1 cellular context compared by ENCODE assay signal in the genomic region with DNA sequence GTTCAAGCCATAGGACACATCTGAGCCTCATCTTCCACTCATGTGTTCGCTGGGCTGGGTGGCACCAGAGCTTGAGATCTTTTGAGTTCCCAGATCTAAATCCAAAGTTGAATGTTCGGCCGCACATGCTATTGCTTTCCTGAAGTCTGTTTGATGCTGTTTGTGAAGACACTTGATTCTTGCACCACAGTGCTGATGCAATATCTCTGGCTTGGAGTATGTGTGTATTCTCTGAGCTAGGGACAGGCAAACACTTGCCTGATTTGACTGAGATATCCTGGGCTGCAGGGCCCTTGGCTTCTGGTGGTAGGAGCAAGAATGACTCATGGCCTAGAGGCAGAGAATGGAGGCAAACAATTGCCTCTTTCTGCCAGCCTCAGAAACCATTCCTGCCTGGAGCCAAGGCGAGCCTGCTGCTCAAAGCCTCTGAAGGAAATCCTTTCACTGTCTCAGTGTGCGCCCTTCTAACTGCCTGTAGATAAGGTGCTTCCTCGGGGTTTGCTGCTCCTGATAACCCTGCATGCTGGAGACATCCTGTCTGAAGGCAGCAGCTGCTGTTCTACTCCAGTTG.
TF ChIP-seq lines count a peak whose summit lies in the region.

No MANE protein-coding gene starts in this region.

TF ChIP-seq in HepG2, 621 proteins besides CTCF, POLR2A, EP300 and RAD21 (continued from another document and continues in another):
- peak; percentile 77 for TF ChIP-seq XRCC5 (optimal IDR thresholded peaks at IDR 0.05; ENCODE audit: low read length)
- TF ChIP-seq EZH2 (conservative IDR thresholded peaks at IDR 0.05; ENCODE audit: low read depth, low read length) = no peak
- no peak for TF ChIP-seq ZNF550 (CRISPR knock-in tag; IDR thresholded peaks at IDR 0.05; ENCODE audit: borderline replicate concordance)
- TF ChIP-seq FOXM1 (CRISPR knock-in tag; IDR thresholded peaks at IDR 0.05) = no peak
- TF ChIP-seq GATAD1 (CRISPR knock-in tag; IDR thresholded peaks at IDR 0.05) = peak; percentile 16; the same call in 1 of the 2 replicates
- no peak for TF ChIP-seq PRMT3 (CRISPR knock-in tag; IDR thresholded peaks at IDR 0.05; ENCODE audit: borderline replicate concordance, low read depth)
- no peak for TF ChIP-seq TCF7L2 (IDR thresholded peaks at IDR 0.05; ENCODE audit: low read depth, low read length)
- TF ChIP-seq KLF13 (CRISPR knock-in tag; IDR thresholded peaks at IDR 0.05) = no peak
- TF ChIP-seq, protein P1, sequence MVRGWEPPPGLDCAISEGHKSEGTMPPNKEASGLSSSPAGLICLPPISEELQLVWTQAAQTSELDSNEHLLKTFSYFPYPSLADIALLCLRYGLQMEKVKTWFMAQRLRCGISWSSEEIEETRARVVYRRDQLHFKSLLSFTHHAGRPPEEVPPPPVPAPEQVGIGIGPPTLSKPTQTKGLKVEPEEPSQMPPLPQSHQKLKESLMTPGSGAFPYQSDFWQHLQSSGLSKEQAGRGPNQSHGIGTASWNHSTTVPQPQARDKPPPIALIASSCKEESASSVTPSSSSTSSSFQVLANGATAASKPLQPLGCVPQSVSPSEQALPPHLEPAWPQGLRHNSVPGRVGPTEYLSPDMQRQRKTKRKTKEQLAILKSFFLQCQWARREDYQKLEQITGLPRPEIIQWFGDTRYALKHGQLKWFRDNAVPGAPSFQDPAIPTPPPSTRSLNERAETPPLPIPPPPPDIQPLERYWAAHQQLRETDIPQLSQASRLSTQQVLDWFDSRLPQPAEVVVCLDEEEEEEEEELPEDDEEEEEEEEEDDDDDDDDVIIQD (CRISPR knock-in tag; IDR thresholded peaks at IDR 0.05; ENCODE audit: low read depth) = 0 out of 2 replicates have a peak, but pooled peaks have one; percentile 16
- TF ChIP-seq, protein P2, sequence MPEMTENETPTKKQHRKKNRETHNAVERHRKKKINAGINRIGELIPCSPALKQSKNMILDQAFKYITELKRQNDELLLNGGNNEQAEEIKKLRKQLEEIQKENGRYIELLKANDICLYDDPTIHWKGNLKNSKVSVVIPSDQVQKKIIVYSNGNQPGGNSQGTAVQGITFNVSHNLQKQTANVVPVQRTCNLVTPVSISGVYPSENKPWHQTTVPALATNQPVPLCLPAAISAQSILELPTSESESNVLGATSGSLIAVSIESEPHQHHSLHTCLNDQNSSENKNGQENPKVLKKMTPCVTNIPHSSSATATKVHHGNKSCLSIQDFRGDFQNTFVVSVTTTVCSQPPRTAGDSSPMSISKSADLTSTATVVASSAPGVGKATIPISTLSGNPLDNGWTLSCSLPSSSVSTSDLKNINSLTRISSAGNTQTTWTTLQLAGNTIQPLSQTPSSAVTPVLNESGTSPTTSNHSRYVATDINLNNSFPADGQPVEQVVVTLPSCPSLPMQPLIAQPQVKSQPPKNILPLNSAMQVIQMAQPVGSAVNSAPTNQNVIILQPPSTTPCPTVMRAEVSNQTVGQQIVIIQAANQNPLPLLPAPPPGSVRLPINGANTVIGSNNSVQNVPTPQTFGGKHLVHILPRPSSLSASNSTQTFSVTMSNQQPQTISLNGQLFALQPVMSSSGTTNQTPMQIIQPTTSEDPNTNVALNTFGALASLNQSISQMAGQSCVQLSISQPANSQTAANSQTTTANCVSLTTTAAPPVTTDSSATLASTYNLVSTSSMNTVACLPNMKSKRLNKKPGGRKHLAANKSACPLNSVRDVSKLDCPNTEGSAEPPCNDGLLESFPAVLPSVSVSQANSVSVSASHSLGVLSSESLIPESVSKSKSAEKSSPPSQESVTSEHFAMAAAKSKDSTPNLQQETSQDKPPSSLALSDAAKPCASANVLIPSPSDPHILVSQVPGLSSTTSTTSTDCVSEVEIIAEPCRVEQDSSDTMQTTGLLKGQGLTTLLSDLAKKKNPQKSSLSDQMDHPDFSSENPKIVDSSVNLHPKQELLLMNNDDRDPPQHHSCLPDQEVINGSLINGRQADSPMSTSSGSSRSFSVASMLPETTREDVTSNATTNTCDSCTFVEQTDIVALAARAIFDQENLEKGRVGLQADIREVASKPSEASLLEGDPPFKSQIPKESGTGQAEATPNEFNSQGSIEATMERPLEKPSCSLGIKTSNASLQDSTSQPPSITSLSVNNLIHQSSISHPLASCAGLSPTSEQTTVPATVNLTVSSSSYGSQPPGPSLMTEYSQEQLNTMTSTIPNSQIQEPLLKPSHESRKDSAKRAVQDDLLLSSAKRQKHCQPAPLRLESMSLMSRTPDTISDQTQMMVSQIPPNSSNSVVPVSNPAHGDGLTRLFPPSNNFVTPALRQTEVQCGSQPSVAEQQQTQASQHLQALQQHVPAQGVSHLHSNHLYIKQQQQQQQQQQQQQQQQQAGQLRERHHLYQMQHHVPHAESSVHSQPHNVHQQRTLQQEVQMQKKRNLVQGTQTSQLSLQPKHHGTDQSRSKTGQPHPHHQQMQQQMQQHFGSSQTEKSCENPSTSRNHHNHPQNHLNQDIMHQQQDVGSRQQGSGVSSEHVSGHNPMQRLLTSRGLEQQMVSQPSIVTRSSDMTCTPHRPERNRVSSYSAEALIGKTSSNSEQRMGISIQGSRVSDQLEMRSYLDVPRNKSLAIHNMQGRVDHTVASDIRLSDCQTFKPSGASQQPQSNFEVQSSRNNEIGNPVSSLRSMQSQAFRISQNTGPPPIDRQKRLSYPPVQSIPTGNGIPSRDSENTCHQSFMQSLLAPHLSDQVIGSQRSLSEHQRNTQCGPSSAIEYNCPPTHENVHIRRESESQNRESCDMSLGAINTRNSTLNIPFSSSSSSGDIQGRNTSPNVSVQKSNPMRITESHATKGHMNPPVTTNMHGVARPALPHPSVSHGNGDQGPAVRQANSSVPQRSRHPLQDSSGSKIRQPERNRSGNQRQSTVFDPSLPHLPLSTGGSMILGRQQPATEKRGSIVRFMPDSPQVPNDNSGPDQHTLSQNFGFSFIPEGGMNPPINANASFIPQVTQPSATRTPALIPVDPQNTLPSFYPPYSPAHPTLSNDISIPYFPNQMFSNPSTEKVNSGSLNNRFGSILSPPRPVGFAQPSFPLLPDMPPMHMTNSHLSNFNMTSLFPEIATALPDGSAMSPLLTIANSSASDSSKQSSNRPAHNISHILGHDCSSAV (CRISPR knock-in tag; IDR thresholded peaks at IDR 0.05; ENCODE audit: borderline replicate concordance) = no peak
- no peak for TF ChIP-seq SAFB2 (CRISPR knock-in tag; IDR thresholded peaks at IDR 0.05; ENCODE audit: borderline replicate concordance, low read depth)
- no peak for TF ChIP-seq ZNF34 (CRISPR knock-in tag; IDR thresholded peaks at IDR 0.05; ENCODE audit: borderline replicate concordance)
- TF ChIP-seq RBAK (CRISPR knock-in tag; IDR thresholded peaks at IDR 0.05) = no peak
- TF ChIP-seq, protein P3, sequence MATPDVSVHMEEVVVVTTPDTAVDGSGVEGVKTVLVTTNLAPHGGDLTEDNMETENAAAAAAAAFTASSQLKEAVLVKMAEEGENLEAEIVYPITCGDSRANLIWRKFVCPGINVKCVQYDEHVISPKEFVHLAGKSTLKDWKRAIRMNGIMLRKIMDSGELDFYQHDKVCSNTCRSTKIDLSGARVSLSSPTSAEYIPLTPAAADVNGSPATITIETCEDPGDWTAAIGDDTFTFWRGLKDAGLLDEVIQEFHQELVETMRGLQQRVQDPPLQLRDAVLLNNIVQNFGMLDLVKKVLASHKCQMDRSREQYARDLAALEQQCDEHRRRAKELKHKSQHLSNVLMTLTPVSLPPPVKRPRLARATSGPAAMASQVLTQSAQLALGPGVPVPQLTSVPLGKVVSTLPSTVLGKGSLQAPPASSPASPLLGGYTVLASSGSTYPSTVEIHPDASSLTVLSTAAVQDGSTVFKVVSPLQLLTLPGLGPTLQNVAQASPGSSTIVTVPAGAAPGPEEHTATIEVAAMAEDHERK (CRISPR knock-in tag; IDR thresholded peaks at IDR 0.05; ENCODE audit: low read depth) = no peak
- no peak for TF ChIP-seq NFIB (CRISPR knock-in tag; IDR thresholded peaks at IDR 0.05; ENCODE audit: borderline replicate concordance)
- TF ChIP-seq, protein P4, sequence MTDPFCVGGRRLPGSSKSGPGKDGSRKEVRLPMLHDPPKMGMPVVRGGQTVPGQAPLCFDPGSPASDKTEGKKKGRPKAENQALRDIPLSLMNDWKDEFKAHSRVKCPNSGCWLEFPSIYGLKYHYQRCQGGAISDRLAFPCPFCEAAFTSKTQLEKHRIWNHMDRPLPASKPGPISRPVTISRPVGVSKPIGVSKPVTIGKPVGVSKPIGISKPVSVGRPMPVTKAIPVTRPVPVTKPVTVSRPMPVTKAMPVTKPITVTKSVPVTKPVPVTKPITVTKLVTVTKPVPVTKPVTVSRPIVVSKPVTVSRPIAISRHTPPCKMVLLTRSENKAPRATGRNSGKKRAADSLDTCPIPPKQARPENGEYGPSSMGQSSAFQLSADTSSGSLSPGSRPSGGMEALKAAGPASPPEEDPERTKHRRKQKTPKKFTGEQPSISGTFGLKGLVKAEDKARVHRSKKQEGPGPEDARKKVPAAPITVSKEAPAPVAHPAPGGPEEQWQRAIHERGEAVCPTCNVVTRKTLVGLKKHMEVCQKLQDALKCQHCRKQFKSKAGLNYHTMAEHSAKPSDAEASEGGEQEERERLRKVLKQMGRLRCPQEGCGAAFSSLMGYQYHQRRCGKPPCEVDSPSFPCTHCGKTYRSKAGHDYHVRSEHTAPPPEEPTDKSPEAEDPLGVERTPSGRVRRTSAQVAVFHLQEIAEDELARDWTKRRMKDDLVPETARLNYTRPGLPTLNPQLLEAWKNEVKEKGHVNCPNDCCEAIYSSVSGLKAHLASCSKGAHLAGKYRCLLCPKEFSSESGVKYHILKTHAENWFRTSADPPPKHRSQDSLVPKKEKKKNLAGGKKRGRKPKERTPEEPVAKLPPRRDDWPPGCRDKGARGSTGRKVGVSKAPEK (CRISPR knock-in tag; IDR thresholded peaks at IDR 0.05; ENCODE audit: borderline replicate concordance) = no peak
- TF ChIP-seq MZF1 (CRISPR knock-in tag; IDR thresholded peaks at IDR 0.05; ENCODE audit: borderline replicate concordance) = no peak
- peak; percentile 88; the same call in 1 of the 2 replicates for TF ChIP-seq CCDC6 (CRISPR knock-in tag; IDR thresholded peaks at IDR 0.05)
- TF ChIP-seq ZNF274 (CRISPR knock-in tag; IDR thresholded peaks at IDR 0.05) = no peak
- no peak for TF ChIP-seq NCOA1 (CRISPR knock-in tag; IDR thresholded peaks at IDR 0.05)
- TF ChIP-seq FLYWCH1 (CRISPR knock-in tag; IDR thresholded peaks at IDR 0.05) = no peak
- no peak for TF ChIP-seq ZNF577 (CRISPR knock-in tag; IDR thresholded peaks at IDR 0.05; ENCODE audit: borderline replicate concordance, low read depth)
- no peak for TF ChIP-seq ZNF75D (CRISPR knock-in tag; IDR thresholded peaks at IDR 0.05; ENCODE audit: borderline replicate concordance)
- TF ChIP-seq MEIS1 (CRISPR knock-in tag; IDR thresholded peaks at IDR 0.05; ENCODE audit: borderline replicate concordance) = no peak
- no peak for TF ChIP-seq HNRNPK (IDR thresholded peaks at IDR 0.05; ENCODE audit: low read depth, low read length, poor library complexity, severe bottlenecking)
- TF ChIP-seq, protein P5, sequence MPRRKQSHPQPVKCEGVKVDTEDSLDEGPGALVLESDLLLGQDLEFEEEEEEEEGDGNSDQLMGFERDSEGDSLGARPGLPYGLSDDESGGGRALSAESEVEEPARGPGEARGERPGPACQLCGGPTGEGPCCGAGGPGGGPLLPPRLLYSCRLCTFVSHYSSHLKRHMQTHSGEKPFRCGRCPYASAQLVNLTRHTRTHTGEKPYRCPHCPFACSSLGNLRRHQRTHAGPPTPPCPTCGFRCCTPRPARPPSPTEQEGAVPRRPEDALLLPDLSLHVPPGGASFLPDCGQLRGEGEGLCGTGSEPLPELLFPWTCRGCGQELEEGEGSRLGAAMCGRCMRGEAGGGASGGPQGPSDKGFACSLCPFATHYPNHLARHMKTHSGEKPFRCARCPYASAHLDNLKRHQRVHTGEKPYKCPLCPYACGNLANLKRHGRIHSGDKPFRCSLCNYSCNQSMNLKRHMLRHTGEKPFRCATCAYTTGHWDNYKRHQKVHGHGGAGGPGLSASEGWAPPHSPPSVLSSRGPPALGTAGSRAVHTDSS (CRISPR knock-in tag; conservative IDR thresholded peaks at IDR 0.05) = no peak
- no peak for TF ChIP-seq KDM6A (CRISPR knock-in tag; IDR thresholded peaks at IDR 0.05; ENCODE audit: low read depth)
- TF ChIP-seq ZNF782 (CRISPR knock-in tag; IDR thresholded peaks at IDR 0.05; ENCODE audit: borderline replicate concordance) = no peak
- TF ChIP-seq GTF2F1 (IDR thresholded peaks at IDR 0.05; ENCODE audit: low read length) = no peak
- no peak for TF ChIP-seq MAFK (conservative IDR thresholded peaks at IDR 0.05 in 1 of 2, IDR thresholded peaks at IDR 0.05 in 1 of 2; ENCODE audit: low read length in 2 of 2)
- TF ChIP-seq, protein P6, sequence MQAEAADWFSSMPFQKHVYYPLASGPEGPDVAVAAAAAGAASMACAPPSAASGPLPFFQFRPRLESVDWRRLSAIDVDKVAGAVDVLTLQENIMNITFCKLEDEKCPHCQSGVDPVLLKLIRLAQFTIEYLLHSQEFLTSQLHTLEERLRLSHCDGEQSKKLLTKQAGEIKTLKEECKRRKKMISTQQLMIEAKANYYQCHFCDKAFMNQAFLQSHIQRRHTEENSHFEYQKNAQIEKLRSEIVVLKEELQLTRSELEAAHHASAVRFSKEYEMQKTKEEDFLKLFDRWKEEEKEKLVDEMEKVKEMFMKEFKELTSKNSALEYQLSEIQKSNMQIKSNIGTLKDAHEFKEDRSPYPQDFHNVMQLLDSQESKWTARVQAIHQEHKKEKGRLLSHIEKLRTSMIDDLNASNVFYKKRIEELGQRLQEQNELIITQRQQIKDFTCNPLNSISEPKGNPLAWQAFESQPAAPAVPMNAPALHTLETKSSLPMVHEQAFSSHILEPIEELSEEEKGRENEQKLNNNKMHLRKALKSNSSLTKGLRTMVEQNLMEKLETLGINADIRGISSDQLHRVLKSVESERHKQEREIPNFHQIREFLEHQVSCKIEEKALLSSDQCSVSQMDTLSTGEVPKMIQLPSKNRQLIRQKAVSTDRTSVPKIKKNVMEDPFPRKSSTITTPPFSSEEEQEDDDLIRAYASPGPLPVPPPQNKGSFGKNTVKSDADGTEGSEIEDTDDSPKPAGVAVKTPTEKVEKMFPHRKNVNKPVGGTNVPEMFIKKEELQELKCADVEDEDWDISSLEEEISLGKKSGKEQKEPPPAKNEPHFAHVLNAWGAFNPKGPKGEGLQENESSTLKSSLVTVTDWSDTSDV (CRISPR knock-in tag; IDR thresholded peaks at IDR 0.05) = no peak
- no peak for TF ChIP-seq ZNF383 (CRISPR knock-in tag; IDR thresholded peaks at IDR 0.05; ENCODE audit: borderline replicate concordance)
- TF ChIP-seq, protein P7, sequence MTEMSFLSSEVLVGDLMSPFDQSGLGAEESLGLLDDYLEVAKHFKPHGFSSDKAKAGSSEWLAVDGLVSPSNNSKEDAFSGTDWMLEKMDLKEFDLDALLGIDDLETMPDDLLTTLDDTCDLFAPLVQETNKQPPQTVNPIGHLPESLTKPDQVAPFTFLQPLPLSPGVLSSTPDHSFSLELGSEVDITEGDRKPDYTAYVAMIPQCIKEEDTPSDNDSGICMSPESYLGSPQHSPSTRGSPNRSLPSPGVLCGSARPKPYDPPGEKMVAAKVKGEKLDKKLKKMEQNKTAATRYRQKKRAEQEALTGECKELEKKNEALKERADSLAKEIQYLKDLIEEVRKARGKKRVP (CRISPR knock-in tag; IDR thresholded peaks at IDR 0.05) = peak; percentile 89 to 100
- TF ChIP-seq YEATS2 (CRISPR knock-in tag; IDR thresholded peaks at IDR 0.05; ENCODE audit: borderline replicate concordance) = peak; percentile 55; the same call in 1 of the 2 replicates
- no peak for TF ChIP-seq ZBTB21 (CRISPR knock-in tag; IDR thresholded peaks at IDR 0.05)
- TF ChIP-seq CBX5 (CRISPR knock-in tag; IDR thresholded peaks at IDR 0.05; ENCODE audit: borderline replicate concordance) = peak; percentile 72; the same call in 1 of the 2 replicates
- peak; percentile 80 for TF ChIP-seq THAP11 (CRISPR knock-in tag; IDR thresholded peaks at IDR 0.05)
- no peak for TF ChIP-seq ZNF652 (CRISPR knock-in tag; IDR thresholded peaks at IDR 0.05; ENCODE audit: borderline replicate concordance, low read depth)
- no peak for TF ChIP-seq KAT2B (IDR thresholded peaks at IDR 0.05; ENCODE audit: borderline replicate concordance, low read depth, low read length)
- TF ChIP-seq SMAD9 (CRISPR knock-in tag; IDR thresholded peaks at IDR 0.05) = no peak
- TF ChIP-seq TEAD3 (CRISPR knock-in tag; optimal IDR thresholded peaks at IDR 0.05; ENCODE audit: borderline replicate concordance) = peak; percentile 54
